In the genomic region with DNA sequence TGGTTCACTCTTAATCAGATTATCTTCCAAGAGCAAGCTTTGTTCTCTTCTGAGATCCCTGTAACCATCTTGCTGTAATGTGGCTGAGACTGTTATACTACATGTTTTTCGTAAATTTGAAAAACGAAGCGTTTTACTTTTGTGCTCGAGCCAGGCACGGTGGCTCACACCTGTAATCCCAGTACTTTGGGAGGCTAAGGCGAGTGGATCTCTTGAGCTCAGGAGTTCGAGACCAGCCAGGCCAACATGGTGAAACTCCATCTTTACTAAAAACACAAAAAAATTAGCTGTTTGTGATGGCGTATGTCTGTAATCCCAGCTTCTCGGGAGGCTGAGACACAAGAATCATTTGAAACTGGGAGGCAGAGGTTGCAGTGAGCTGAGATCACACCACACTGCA, we compare ENCODE assay signal across 7 cellular contexts. TPM values are rescaled to one million over a fixed set of nuclear protein-coding genes. Genes with fewer than 3 reads are reported as not detected.
DNase-seq lines count a peak whose midpoint lies in the region; ATAC-seq and TF ChIP-seq lines count a peak whose summit lies in the region.

No MANE protein-coding gene starts in this region.

- H2AK9ac ChIP-seq in IMR-90 (replicated peaks; ENCODE audit: low read depth, low read length, poor library complexity): no peak overlapping the region

- peaks cover 3% of the 10 kb centered on the region for H3K27me3 Mint-ChIP-seq in activated T-helper 17 cell treated with anti-CD3 and anti-CD28 coated beads, Interleukin-2, amount 50 U/mL, for 72 hours

- WGBS in IMR-90 (ENCODE audit: extremely low coverage in 2 of 2, insufficient read length in 1 of 2), 2 experiments: 80% methylated on average over 1 of the region's 9 CpGs; no CpG with 5 or more reads in 1 of the 2 experiments

- H3K4me1 ChIP-seq in IMR-90 (ENCODE audit: control insufficient read depth, insufficient read depth, low read length) (peaks cover 25% of the 10 kb centered on the region), stomach smooth muscle (ENCODE audit: control insufficient read depth, insufficient read depth, low read length) (peaks cover 71% of the 10 kb centered on the region)

- H3K36me3 Mint-ChIP-seq in activated T-helper 17 cell treated with anti-CD3 and anti-CD28 coated beads, Interleukin-2, amount 50 U/mL, for 72 hours (ENCODE audit: low read depth): no peaks in the 10 kb centered on the region

- peaks cover 25 to 74% of the 10 kb centered on the region in 2 experiments for H3K79me1 ChIP-seq in IMR-90 (ENCODE audit: low read depth in 1 of 2, low read length in 2 of 2)

- peak overlapping the region; percentile 6; the same call in 1 of the 2 replicates for H3K9ac ChIP-seq in IMR-90 (ENCODE audit: low read depth, low read length)
- H3K9ac ChIP-seq in stomach smooth muscle (ENCODE audit: low read length in 2 of 2): peak overlapping the region; percentile 68 to 78

- no peaks in the 10 kb centered on the region for H3K27me3 ChIP-seq in IMR-90 (ENCODE audit: control insufficient read depth, insufficient read depth, low read length)
- H3K27me3 ChIP-seq in layer of hippocampus (ENCODE audit: control insufficient read depth, insufficient read depth, low read length): no peaks in the 10 kb centered on the region
- no peaks in the 10 kb centered on the region for H3K27me3 ChIP-seq in stomach smooth muscle (ENCODE audit: control insufficient read depth in 1 of 2, insufficient read depth in 2 of 2, low read length in 2 of 2)

- H2AK5ac ChIP-seq in IMR-90 (ENCODE audit: low read depth, low read length): no peak overlapping the region; the same call in 1 of the 2 replicates

- intact Hi-C loops in IMR-90 (cut with micrococcal nuclease): no loop called here

- CTCF ChIA-PET in IMR-90 (lab: Yijun Ruan, JAX): interaction anchor here (0.6 to 2.1 kb wide), 5 partner anchors 36 to 146 kb away, joined by 3 to 5 read pairs (median 3); no protein-coding TSS in a partner anchor

- peak overlapping the region; percentile 84 for H4K91ac ChIP-seq in IMR-90 (ENCODE audit: insufficient read depth, low read depth, low read length)

- peaks cover 33% of the 10 kb centered on the region for H3K9me1 ChIP-seq in IMR-90 (ENCODE audit: insufficient read depth, low read length)

- H4K20me1 ChIP-seq in IMR-90 (ENCODE audit: insufficient read depth, low read length): 0 out of 2 replicates have a peak, but pooled peaks cover 3% of the 10 kb centered on the region

- H3K23ac ChIP-seq in IMR-90 (ENCODE audit: low read depth, low read length): peak overlapping the region; percentile 74; the same call in 1 of the 2 replicates

- ATAC-seq in IMR-90 (ENCODE audit: low read depth): no peak
- ATAC-seq in activated T-helper 17 cell treated with anti-CD3 and anti-CD28 coated beads, Interleukin-2, amount 50 U/mL, for 72 hours (replicated peaks): no peak

- no peak for DNase-seq in IMR-90
- no peak for DNase-seq in iPS-NIHi7 (ENCODE audit: extremely low spot score)
- no peak for DNase-seq in NCI-H226
- no peak for DNase-seq in cerebellum (ENCODE audit: low spot score)

- peak overlapping the region; percentile 4 for H3K18ac ChIP-seq in IMR-90 (ENCODE audit: low read depth, low read length)

- H2BK5ac ChIP-seq in IMR-90 (ENCODE audit: low read depth, low read length, poor library complexity, severe bottlenecking): peak overlapping the region; percentile 36

- H2BK15ac ChIP-seq in IMR-90 (ENCODE audit: low read depth, low read length): peak overlapping the region; percentile 15; the same call in 1 of the 3 replicates

- H3K14ac ChIP-seq in IMR-90 (replicated peaks; ENCODE audit: low read depth, low read length): peak overlapping the region; percentile 66; the same call in 1 of the 2 replicates

- H3K4ac ChIP-seq in IMR-90 (ENCODE audit: low read depth, low read length): peak overlapping the region; percentile 91

- dilution Hi-C loops in IMR-90 (cut with HindIII; ENCODE audit: low sequenced_read_pairs, unreplicated experiment): no loop called here

- no peak for TF ChIP-seq POLR2A in IMR-90 (IDR thresholded peaks at IDR 0.05; ENCODE audit: low read depth, low read length)

- peak overlapping the region; percentile 58 for H2BK20ac ChIP-seq in IMR-90 (ENCODE audit: low read depth, low read length)

- peak overlapping the region; percentile 44 for H3K4me3 Mint-ChIP-seq in activated T-helper 17 cell treated with anti-CD3 and anti-CD28 coated beads, Interleukin-2, amount 50 U/mL, for 72 hours

- peak overlapping the region; percentile 22 to 67 for H4K8ac ChIP-seq in IMR-90 (ENCODE audit: low read depth in 2 of 2, low read length in 2 of 2)

- peak overlapping the region; percentile 15; the same call in 1 of the 2 replicates for H3K27ac ChIP-seq in IMR-90 (ENCODE audit: insufficient read depth, low read length)
- H3K27ac ChIP-seq in layer of hippocampus (ENCODE audit: low read depth, low read length): peak overlapping the region; percentile 92
- H3K27ac ChIP-seq in stomach smooth muscle (ENCODE audit: low read length): peak overlapping the region; percentile 90

- H3K56ac ChIP-seq in IMR-90 (ENCODE audit: extremely low read depth, insufficient read depth, low read length): peak overlapping the region; percentile 54; the same call in 1 of the 2 replicates

- H3K4me3 ChIP-seq in IMR-90 (ENCODE audit: insufficient read depth, low read depth, low read length) (no peak overlapping the region), stomach smooth muscle (ENCODE audit: low read length in 2 of 2) (peak overlapping the region; percentile 73 to 79)

- no peak overlapping the region for H3K27ac Mint-ChIP-seq in activated T-helper 17 cell treated with anti-CD3 and anti-CD28 coated beads, Interleukin-2, amount 50 U/mL, for 72 hours

- no peak overlapping the region for H2AFZ ChIP-seq in IMR-90 (replicated peaks; ENCODE audit: low read length, poor library complexity)

- H3K9me3 Mint-ChIP-seq in activated T-helper 17 cell treated with anti-CD3 and anti-CD28 coated beads, Interleukin-2, amount 50 U/mL, for 72 hours: no peaks in the 10 kb centered on the region

- no peak for TF ChIP-seq RAD21 in IMR-90 (IDR thresholded peaks at IDR 0.05; ENCODE audit: low read length)

- no peaks in the 10 kb centered on the region for H3K9me3 ChIP-seq in IMR-90 (ENCODE audit: control insufficient read depth, insufficient read depth, low read length)
- H3K9me3 ChIP-seq in stomach smooth muscle (ENCODE audit: control insufficient read depth in 2 of 2, low read length in 2 of 2): no peaks in the 10 kb centered on the region

- no TSS peak for BruUV-seq in IMR-90 (replicated peaks; lab: Mats Ljungman, UMichigan)

- peaks cover 26% of the 10 kb centered on the region for H3K4me1 Mint-ChIP-seq in activated T-helper 17 cell treated with anti-CD3 and anti-CD28 coated beads, Interleukin-2, amount 50 U/mL, for 72 hours

- POLR2A ChIA-PET in IMR-90 (lab: Charles Lee; ENCODE audit: unreplicated experiment): interaction anchor here (0.5 to 0.7 kb wide), 2 partner anchors 60 to 68 kb away, joined by 3 to 4 read pairs; no protein-coding TSS in a partner anchor

- H2BK120ac ChIP-seq in IMR-90 (ENCODE audit: low read depth, low read length): peak overlapping the region; percentile 96

- peak overlapping the region; percentile 68; the same call in 1 of the 2 replicates for H3K4me2 ChIP-seq in IMR-90 (ENCODE audit: low read depth, low read length)

- H4K5ac ChIP-seq in IMR-90 (ENCODE audit: low read depth, low read length): peak overlapping the region; percentile 46; the same call in 1 of the 2 replicates

- no peak for TF ChIP-seq CTCF in IMR-90 (conservative IDR thresholded peaks at IDR 0.05; ENCODE audit: low read depth, low read length)

- in situ Hi-C loops in IMR-90 (cut with MboI; ENCODE audit: low sequenced_read_pairs): no loop called here

- H3K36me3 ChIP-seq in IMR-90 (ENCODE audit: control insufficient read depth, insufficient read depth, low read length): no peaks in the 10 kb centered on the region
- no peaks in the 10 kb centered on the region for H3K36me3 ChIP-seq in stomach smooth muscle (ENCODE audit: control insufficient read depth in 2 of 2, insufficient read depth in 2 of 2, low read length in 2 of 2)

TF ChIP-seq in IMR-90, 13 proteins besides CTCF, POLR2A, EP300 and RAD21:
- no peak for TF ChIP-seq SMC3 (IDR thresholded peaks at IDR 0.05; ENCODE audit: low read depth, low read length)

RNA-seq across cellular contexts. Expression of gene CUEDC1, which starts 7.8 kb away (rescaled TPM):
- total RNA-seq in IMR-90 (2012; rRNA removed): 4.1 and 4.2 TPM in 2 replicates
- 21.2 and 22.6 TPM in 2 replicates for polyA plus RNA-seq in IMR-90 (2012; rRNA removed)
- 16.0 and 18.8 TPM in 2 replicates for polyA plus RNA-seq in IMR-90 (2012; cell fraction: cytosol; rRNA removed)
- polyA plus RNA-seq in IMR-90 (2012; cell fraction: nucleus; rRNA removed; ENCODE audit: low replicate concordance): 69.3 and 81.4 TPM in 2 replicates
- under 1 TPM; 0.15 to 0.56 TPM for total RNA-seq in activated T-helper 17 cell treated with anti-CD3 and anti-CD28 coated beads, Interleukin-2, amount 50 U/mL, for 72 hours
- total RNA-seq in cerebellum: 13.3 TPM

RNA-seq across cellular contexts. Expression of gene VEZF1, which starts 40.7 kb away (rescaled TPM):
- 40.3 and 42.1 TPM in 2 replicates for total RNA-seq in IMR-90 (2012; rRNA removed)
- polyA plus RNA-seq in IMR-90 (2012; rRNA removed): 21.1 and 22.4 TPM in 2 replicates
- 7.6 and 9.8 TPM in 2 replicates for polyA plus RNA-seq in IMR-90 (2012; cell fraction: cytosol; rRNA removed)
- 11.5 and 37.6 TPM in 2 replicates for polyA plus RNA-seq in IMR-90 (2012; cell fraction: nucleus; rRNA removed; ENCODE audit: low replicate concordance)
- 10 to 100 TPM; 21.4 to 29.6 TPM for total RNA-seq in activated T-helper 17 cell treated with anti-CD3 and anti-CD28 coated beads, Interleukin-2, amount 50 U/mL, for 72 hours
- 64.8 TPM for total RNA-seq in cerebellum

RNA-seq across cellular contexts. Expression of gene SRSF1, which starts 59.7 kb away (rescaled TPM):
- total RNA-seq in IMR-90 (2012; rRNA removed) (357 and 513 TPM in 2 replicates), cerebellum (310 TPM)
- polyA plus RNA-seq in IMR-90 (2012; rRNA removed): 155 and 190 TPM in 2 replicates
- 73.2 and 182 TPM in 2 replicates for polyA plus RNA-seq in IMR-90 (2012; cell fraction: cytosol; rRNA removed)
- polyA plus RNA-seq in IMR-90 (2012; cell fraction: nucleus; rRNA removed; ENCODE audit: low replicate concordance): 328 and 661 TPM in 2 replicates
- total RNA-seq in activated T-helper 17 cell treated with anti-CD3 and anti-CD28 coated beads, Interleukin-2, amount 50 U/mL, for 72 hours: 100 to 1,000 TPM; 276 to 391 TPM

Comparison
In these comparisons a context has a peak if more than half of its experiments do, and no peak if none do; other contexts are left out.
1. H3K27ac ChIP-seq: peak in every context shown above with its lines; median percentile 92 in layer of hippocampus; 90 in stomach smooth muscle; 15 in IMR-90.